In the genomic region with DNA sequence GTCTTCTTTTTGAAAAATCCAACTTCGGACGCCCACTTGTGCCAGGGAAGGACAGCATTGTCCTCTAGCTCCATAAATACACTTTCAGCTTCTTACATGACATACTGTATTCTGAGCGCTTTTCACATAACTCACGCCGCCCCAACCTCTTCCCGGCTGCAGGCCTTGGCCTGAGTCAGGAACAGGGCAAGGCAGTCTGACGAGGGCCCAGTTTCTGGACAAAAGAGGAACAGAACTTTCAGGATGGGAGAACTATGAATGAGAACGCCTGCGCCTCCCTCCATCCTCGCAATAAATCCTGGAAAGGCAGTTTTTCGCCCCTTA, we compare ENCODE assay signal across 8 cellular contexts. TPM values are rescaled to one million over a fixed set of nuclear protein-coding genes. Genes with fewer than 3 reads are reported as not detected.
DNase-seq lines count a peak whose midpoint lies in the region; ATAC-seq and TF ChIP-seq lines count a peak whose summit lies in the region.

No MANE protein-coding gene starts in this region.

- H3K27ac Mint-ChIP-seq in T-helper 17 cell: no peak overlapping the region

- peaks cover 4% of the 10 kb centered on the region for H3K36me3 Mint-ChIP-seq in T-helper 17 cell (ENCODE audit: low read depth)

- TF ChIP-seq EP300 in suprapubic skin (IDR thresholded peaks at IDR 0.05): no peak

- H3K9me3 ChIP-seq in T-helper 17 cell (ENCODE audit: control insufficient read depth, low read length, poor library complexity, severe bottlenecking) (no peaks in the 10 kb centered on the region), suprapubic skin (no peaks in the 10 kb centered on the region)

- H3K4me3 ChIP-seq in iPS-11a (ENCODE audit: low read depth, low read length) (peak overlapping the region; percentile 78), suprapubic skin (peak overlapping the region; percentile 57)

- WGBS in suprapubic skin: 3% methylated on average over 8 of the region's 11 CpGs

- H3K27me3 ChIP-seq in suprapubic skin: no peaks in the 10 kb centered on the region

- ATAC-seq in GM18511 (IDR thresholded peaks at IDR 0.05; ENCODE audit: unreplicated experiment) (peak; percentile 19), HG02840 (IDR thresholded peaks at IDR 0.05; ENCODE audit: low FRiP score, unreplicated experiment) (peak; percentile 15), T-helper 17 cell (peak; percentile 4)

- peaks cover 10% of the 10 kb centered on the region for H3K27me3 Mint-ChIP-seq in T-helper 17 cell

- DNase-seq in T-helper 17 cell: no peak
- DNase-seq in suprapubic skin (ENCODE audit: low spot score in 2 of 2): no peak
- no peak for DNase-seq in NCI-H1092 (lab: John Stamatoyannopoulos, UW)
- no peak for DNase-seq in erythroblast (lab: John Stamatoyannopoulos, UW)
- DNase-seq in KG1 (lab: John Stamatoyannopoulos, UW): no peak

- TF ChIP-seq CTCF in suprapubic skin (IDR thresholded peaks at IDR 0.05): no peak

- TF ChIP-seq POLR2A in suprapubic skin (IDR thresholded peaks at IDR 0.05) (peak in 1 of 2 donors; percentile 26), erythroblast (IDR thresholded peaks at IDR 0.05; ENCODE audit: low read length) (no peak)

- no peak overlapping the region for H3K4me3 Mint-ChIP-seq in T-helper 17 cell

- H3K27ac ChIP-seq in suprapubic skin: peak overlapping the region; percentile 97

- peaks cover 27% of the 10 kb centered on the region for H3K4me1 ChIP-seq in suprapubic skin

- peaks cover 30% of the 10 kb centered on the region for H3K36me3 ChIP-seq in suprapubic skin

- H3K4me1 Mint-ChIP-seq in T-helper 17 cell: peaks cover 15% of the 10 kb centered on the region

RNA-seq across cellular contexts. Expression of gene DCTN4, which starts 0.6 kb away (rescaled TPM):
- total RNA-seq in T-helper 17 cell (10 to 100 TPM; 73.5 to 88.0 TPM), suprapubic skin (10 to 100 TPM; 64.8 to 91.6 (median 76.3) TPM)

RNA-seq across cellular contexts. Expression of gene SMIM3, which starts 20.4 kb away (rescaled TPM):
- total RNA-seq in T-helper 17 cell (10 to 100 TPM in 1 of 2 donors, 1 to 10 TPM in 1; 3.9 to 24.0 TPM), suprapubic skin (10 to 100 TPM in 3 of 4 donors, 1 to 10 TPM in 1; 7.1 to 18.7 (median 14.1) TPM)

RNA-seq across cellular contexts. Expression of gene RBM22, which starts 57.3 kb away (rescaled TPM):
- total RNA-seq in T-helper 17 cell: 100 to 1,000 TPM in 1 of 2 donors, 10 to 100 TPM in 1; 96.0 to 105 TPM
- total RNA-seq in suprapubic skin: 10 to 100 TPM; 30.1 to 63.9 (median 43.8) TPM
